Comparison of ENCODE assay signal across 23 cellular contexts in genomic region chr6:130070747-130071146, GRCh38. TPM values are rescaled to one million over a fixed set of nuclear protein-coding genes. Genes with fewer than 3 reads are reported as not detected.
DNase-seq lines count a peak whose midpoint lies in the region; ATAC-seq, FAIRE-seq and TF ChIP-seq lines count a peak whose summit lies in the region.
"Had no signal": no experiment of that assay in that cellular context is flagged by ENCODE, and none has a peak within 500 bp of the region (broad histone marks: within the 10 kb centered on the region; RNA-seq: fewer than 3 reads in every experiment).

No MANE protein-coding gene starts in this region.

- H2AFZ ChIP-seq in astrocyte (ENCODE audit: low read depth, low read length), result no peak overlapping the region

- H3K9me3 ChIP-seq in astrocyte (ENCODE audit: insufficient read depth, low read depth, low read length) (no peaks in the 10 kb centered on the region), BE2C (no peaks in the 10 kb centered on the region), heart right ventricle (no peaks in the 10 kb centered on the region)
- H3K9me3 ChIP-seq: A549, suprapubic skin, vagina had no signal

- no peaks in the 10 kb centered on the region for H3K9me3 Mint-ChIP-seq in astrocyte (ENCODE audit: unreplicated experiment)
- no peaks in the 10 kb centered on the region for H3K9me3 Mint-ChIP-seq in stimulated activated naive B cell treated with anti-CD40 and anti-IgM and Interleukin-4, amounts not matched to agents 10 μg/mL and 1 μg/mL and 100 μg/mL, for 72 hours
- H3K9me3 Mint-ChIP-seq: activated naive CD8-positive, alpha-beta T cell treated with anti-CD3 and anti-CD28 coated beads, Interleukin-2, amount 10 ng/mL, durations not matched to agents 7 days and 5 days; activated T-helper 1 cell treated with anti-CD3 and anti-CD28 coated beads, Interleukin-12 subunit alpha, Interleukin-12 subunit beta, Interleukin-2, Interleukin-4 antibody, amounts not matched to agents 30 ng/mL and 10 ng/mL and 1 ng/mL, durations not matched to agents 14 hours and 24 hours and 36 hours; CD8-positive, alpha-beta T cell had no signal

- no peak overlapping the region for H3K9ac ChIP-seq in astrocyte (ENCODE audit: low read length)

- H3K36me3 Mint-ChIP-seq in astrocyte (ENCODE audit: low read depth, unreplicated experiment), result no peaks in the 10 kb centered on the region
- H3K36me3 Mint-ChIP-seq in stimulated activated naive B cell treated with anti-CD40 and anti-IgM and Interleukin-4, amounts not matched to agents 10 μg/mL and 1 μg/mL and 100 μg/mL, for 72 hours, result peaks cover 15 to 23% of the 10 kb centered on the region in 2 donors

- peaks cover 6% of the 10 kb centered on the region for H3K36me3 ChIP-seq in astrocyte (ENCODE audit: insufficient read depth, low read length)
- no peaks in the 10 kb centered on the region for H3K36me3 ChIP-seq in BE2C
- peaks cover 0 to 44% (median 6%) of the 10 kb centered on the region in 9 donors for H3K36me3 ChIP-seq in heart right ventricle
- H3K36me3 ChIP-seq: vagina had no signal

- WGBS in heart right ventricle, 2 donors, result 76 to 77% methylated on average over 6 of the region's 6 CpGs

- H3K27ac Mint-ChIP-seq in astrocyte (ENCODE audit: unreplicated experiment), result no peak overlapping the region
- no peak overlapping the region for H3K27ac Mint-ChIP-seq in stimulated activated naive B cell treated with anti-CD40 and anti-IgM and Interleukin-4, amounts not matched to agents 10 μg/mL and 1 μg/mL and 100 μg/mL, for 72 hours
- H3K27ac Mint-ChIP-seq: activated naive CD8-positive, alpha-beta T cell treated with anti-CD3 and anti-CD28 coated beads, Interleukin-2, amount 10 ng/mL, durations not matched to agents 7 days and 5 days; activated T-helper 1 cell treated with anti-CD3 and anti-CD28 coated beads, Interleukin-12 subunit alpha, Interleukin-12 subunit beta, Interleukin-2, Interleukin-4 antibody, amounts not matched to agents 30 ng/mL and 10 ng/mL and 1 ng/mL, durations not matched to agents 14 hours and 24 hours and 36 hours; CD8-positive, alpha-beta T cell had no signal

- H3K4me1 ChIP-seq in astrocyte (ENCODE audit: insufficient read depth, low read length) (no peaks in the 10 kb centered on the region), BE2C (no peaks in the 10 kb centered on the region), heart right ventricle (no peaks in the 10 kb centered on the region)
- H3K4me1 ChIP-seq: A549, vagina had no signal

- H3K27ac ChIP-seq in astrocyte (ENCODE audit: low read depth, low read length) (no peak overlapping the region), heart right ventricle (no peak overlapping the region)
- H3K27ac ChIP-seq: A549, brain microvascular endothelial cell, suprapubic skin, vagina had no signal

- ATAC-seq in stimulated activated naive B cell treated with anti-CD40 and anti-IgM and Interleukin-4, amounts not matched to agents 10 μg/mL and 1 μg/mL and 100 μg/mL, for 72 hours (replicated peaks), result no peak
- ATAC-seq in heart right ventricle, result no peak
- ATAC-seq: A549; CD8-positive, alpha-beta T cell; PC-3 had no signal

- no peaks in the 10 kb centered on the region for H3K79me2 ChIP-seq in astrocyte (ENCODE audit: insufficient read depth, low read length)

- no peaks in the 10 kb centered on the region for H3K27me3 ChIP-seq in astrocyte (ENCODE audit: insufficient read depth, low read length)
- H3K27me3 ChIP-seq in BE2C, result no peaks in the 10 kb centered on the region
- H3K27me3 ChIP-seq in heart right ventricle, result no peaks in the 10 kb centered on the region
- H3K27me3 ChIP-seq: brain microvascular endothelial cell, suprapubic skin, vagina had no signal

- no peak overlapping the region for H3K4me2 ChIP-seq in astrocyte (ENCODE audit: low read length)
- H3K4me2 ChIP-seq: A549 had no signal

- no peak for TF ChIP-seq CTCF in astrocyte (IDR thresholded peaks at IDR 0.05; ENCODE audit: insufficient read depth, low read depth, low read length)
- no peak for TF ChIP-seq CTCF in BE2C (IDR thresholded peaks at IDR 0.05; ENCODE audit: low read depth, low read length)
- no peak for TF ChIP-seq CTCF in heart right ventricle (IDR thresholded peaks at IDR 0.05)

- no peak for FAIRE-seq in astrocyte (lab: Jason Lieb, UNC)
- FAIRE-seq: A549, H54, islet of Langerhans had no signal

- no peaks in the 10 kb centered on the region for H3K27me3 Mint-ChIP-seq in astrocyte (ENCODE audit: low read depth, unreplicated experiment)
- no peaks in the 10 kb centered on the region for H3K27me3 Mint-ChIP-seq in stimulated activated naive B cell treated with anti-CD40 and anti-IgM and Interleukin-4, amounts not matched to agents 10 μg/mL and 1 μg/mL and 100 μg/mL, for 72 hours
- H3K27me3 Mint-ChIP-seq: activated naive CD8-positive, alpha-beta T cell treated with anti-CD3 and anti-CD28 coated beads, Interleukin-2, amount 10 ng/mL, durations not matched to agents 7 days and 5 days had no signal

- H4K20me1 ChIP-seq in astrocyte (ENCODE audit: insufficient read depth, low read length), result no peaks in the 10 kb centered on the region

- H3K4me3 Mint-ChIP-seq in astrocyte (ENCODE audit: unreplicated experiment), result no peak overlapping the region
- H3K4me3 Mint-ChIP-seq in stimulated activated naive B cell treated with anti-CD40 and anti-IgM and Interleukin-4, amounts not matched to agents 10 μg/mL and 1 μg/mL and 100 μg/mL, for 72 hours, result no peak overlapping the region
- H3K4me3 Mint-ChIP-seq: activated naive CD8-positive, alpha-beta T cell treated with anti-CD3 and anti-CD28 coated beads, Interleukin-2, amount 10 ng/mL, durations not matched to agents 7 days and 5 days; activated T-helper 1 cell treated with anti-CD3 and anti-CD28 coated beads, Interleukin-12 subunit alpha, Interleukin-12 subunit beta, Interleukin-2, Interleukin-4 antibody, amounts not matched to agents 30 ng/mL and 10 ng/mL and 1 ng/mL, durations not matched to agents 14 hours and 24 hours and 36 hours; CD8-positive, alpha-beta T cell had no signal

- no peaks in the 10 kb centered on the region for H3K4me1 Mint-ChIP-seq in astrocyte (ENCODE audit: low read depth, unreplicated experiment)
- peaks cover 10 to 12% of the 10 kb centered on the region in 2 donors for H3K4me1 Mint-ChIP-seq in stimulated activated naive B cell treated with anti-CD40 and anti-IgM and Interleukin-4, amounts not matched to agents 10 μg/mL and 1 μg/mL and 100 μg/mL, for 72 hours

- DNase-seq in NCI-H748 (lab: John Stamatoyannopoulos, UW; ENCODE audit: unreplicated experiment) (peak; percentile 46), NCI-H748 treated with DMSO at 0.1 percent for 48 hours (lab: John Stamatoyannopoulos, UW) (no peak), NCI-H1930 (lab: John Stamatoyannopoulos, UW) (peak; percentile 15 to 19), astrocyte (ENCODE audit: low read depth) (peak; percentile 15), superior temporal gyrus (ENCODE audit: extremely low spot score) (peak; percentile 35), BE2C (no peak), heart right ventricle (no peak)
- DNase-seq in stimulated activated naive B cell treated with anti-CD40 and anti-IgM and Interleukin-4, amounts not matched to agents 10 μg/mL and 1 μg/mL and 100 μg/mL, for 72 hours, result no peak
- DNase-seq: activated naive CD8-positive, alpha-beta T cell treated with anti-CD3 and anti-CD28 coated beads, Interleukin-2, amount 10 ng/mL, durations not matched to agents 7 days and 5 days; brain microvascular endothelial cell; CD8-positive, alpha-beta T cell; cortex of kidney; hippocampal formation; NCI-H2171 treated with DMSO at 0.1 percent for 48 hours; PC-3; stimulated activated CD4-positive, alpha-beta T cell treated with anti-CD3 and anti-CD28 coated beads, Interleukin-12 subunit alpha, Interleukin-12 subunit beta, amount 100 ng/mL, for 4 hours; stimulated activated CD8-positive, alpha-beta memory T cell treated with anti-CD3 and anti-CD28 coated beads, Interleukin-4, amount 100 ng/mL, for 48 hours had no signal

- intact Hi-C loops in heart right ventricle (cut with DNase I), result no loop called here

- H3K4me3 ChIP-seq in astrocyte (ENCODE audit: insufficient read depth, low read depth, low read length), result no peak overlapping the region
- no peak overlapping the region for H3K4me3 ChIP-seq in BE2C (ENCODE audit: low read depth, low read length)
- H3K4me3 ChIP-seq in heart right ventricle, result no peak overlapping the region
- H3K4me3 ChIP-seq: A549, suprapubic skin, vagina had no signal

RNA-seq across cellular contexts. Expression of gene L3MBTL3, which starts 52.4 kb away (rescaled TPM):
- total RNA-seq in astrocyte (19.2 and 22.2 TPM in 2 replicates), heart right ventricle (1 to 10 TPM; 1.2 to 4.0 (median 2.4) TPM)
- 3.6 TPM for polyA plus RNA-seq in BE2C (2012; ENCODE audit: insufficient read depth, insufficient read length, low read depth)
- 1 to 10 TPM in 1 of 2 donors, under 1 TPM in 1; 0.77 to 1.0 TPM for polyA plus RNA-seq in heart right ventricle

Comparison
In these comparisons a context has a peak if more than half of its experiments do, and no peak if none do; other contexts are left out.
1. DNase-seq: peak in NCI-H748 (single experiment), NCI-H1930 (2 of 2), astrocyte (single experiment) and superior temporal gyrus (single experiment); none in NCI-H748 treated with DMSO at 0.1 percent for 48 hours (single experiment), stimulated activated naive B cell treated with anti-CD40 and anti-IgM and Interleukin-4, amounts not matched to agents 10 μg/mL and 1 μg/mL and 100 μg/mL, for 72 hours (single experiment), BE2C (single experiment) and heart right ventricle (0 of 2).